Comparison of ENCODE assay signal across 1 cellular context in the genomic region with DNA sequence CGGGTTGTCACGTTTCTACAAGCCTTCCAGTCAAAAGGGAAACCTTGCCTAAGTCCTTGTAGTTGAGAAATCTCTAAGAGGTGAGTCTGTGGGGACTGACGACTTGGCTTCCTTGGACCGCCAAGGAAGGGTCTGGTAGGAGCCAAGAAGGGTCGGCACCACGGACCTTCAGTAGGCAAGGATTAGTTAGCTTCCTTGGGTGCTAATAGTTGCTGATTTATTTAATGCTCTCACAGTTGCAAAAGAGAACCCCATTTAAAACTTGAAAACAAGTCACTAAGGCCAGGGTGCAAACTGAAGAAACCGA.
TF ChIP-seq lines count a peak whose summit lies in the region.

No MANE protein-coding gene starts in this region.

TF ChIP-seq in K562, 482 proteins besides CTCF, POLR2A, EP300 and RAD21:
- TF ChIP-seq ZNF431 (CRISPR knock-in tag; IDR thresholded peaks at IDR 0.05) (0 out of 2 replicates have a peak, but pooled peaks have one; percentile 4), ZNF644 (tag; IDR thresholded peaks at IDR 0.05; ENCODE audit: low read depth) (0 out of 2 replicates have a peak, but pooled peaks have one; percentile 23), ASH1L (IDR thresholded peaks at IDR 0.05; ENCODE audit: borderline replicate concordance, low read depth, partially characterized antibody) (no peak), GABPB2 (CRISPR knock-in tag; conservative IDR thresholded peaks at IDR 0.05) (no peak), UBTF (IDR thresholded peaks at IDR 0.05; ENCODE audit: borderline replicate concordance in 1 of 2, low read depth in 2 of 2, low read length in 2 of 2) (0 out of 4 replicates have a peak, but pooled peaks of 1 of the 2 experiments have one; percentile 4), GABPA (tag; conservative IDR thresholded peaks at IDR 0.05; ENCODE audit: low read depth) (peak; percentile 84), BHLHE40 (IDR thresholded peaks at IDR 0.05; ENCODE audit: low read length) (no peak), ZNF175 (CRISPR knock-in tag; IDR thresholded peaks at IDR 0.05; ENCODE audit: low read depth) (0 out of 2 replicates have a peak, but pooled peaks have one; percentile 11), AFF4 (CRISPR knock-in tag; IDR thresholded peaks at IDR 0.05) (0 out of 2 replicates have a peak, but pooled peaks have one; percentile 6), DPF2 (IDR thresholded peaks at IDR 0.05) (0 out of 2 replicates have a peak, but pooled peaks have one; percentile 20), ARID1B (IDR thresholded peaks at IDR 0.05) (peak; percentile 24; the same call in 1 of the 2 replicates), RAD51 (IDR thresholded peaks at IDR 0.05; ENCODE audit: borderline replicate concordance, low read depth) (no peak), SMARCE1 (IDR thresholded peaks at IDR 0.05) (peak; percentile 47; the same call in 1 of the 2 replicates), HLTF (IDR thresholded peaks at IDR 0.05) (0 out of 2 replicates have a peak, but pooled peaks have one; percentile 4), ZNF395 (CRISPR knock-in tag; IDR thresholded peaks at IDR 0.05) (0 out of 2 replicates have a peak, but pooled peaks have one; percentile 10), HMBOX1 (IDR thresholded peaks at IDR 0.05) (0 out of 2 replicates have a peak, but pooled peaks have one; percentile 13), NFRKB (IDR thresholded peaks at IDR 0.05; ENCODE audit: low read depth) (0 out of 2 replicates have a peak, but pooled peaks have one; percentile 47), WHSC1 (IDR thresholded peaks at IDR 0.05; ENCODE audit: low read length) (no peak), NR2C2 (CRISPR knock-in tag; IDR thresholded peaks at IDR 0.05) (no peak), NR2C2 (tag; IDR thresholded peaks at IDR 0.05) (peak; percentile 88), EHMT2 (IDR thresholded peaks at IDR 0.05) (peak; percentile 87; the same call in 1 of the 2 replicates), SLC30A9 (CRISPR knock-in tag; IDR thresholded peaks at IDR 0.05) (no peak), CEBPB (tag; IDR thresholded peaks at IDR 0.05) (0 out of 2 replicates have a peak, but pooled peaks have one; percentile 37), FOXP1 (CRISPR knock-in tag; IDR thresholded peaks at IDR 0.05) (0 out of 2 replicates have a peak, but pooled peaks have one; percentile 14), BCOR (IDR thresholded peaks at IDR 0.05) (no peak), LEF1 (IDR thresholded peaks at IDR 0.05) (0 out of 2 replicates have a peak, but pooled peaks have one; percentile 24), ZKSCAN8 (CRISPR knock-in tag; IDR thresholded peaks at IDR 0.05) (no peak), CBX8 (IDR thresholded peaks at IDR 0.05; ENCODE audit: borderline replicate concordance, extremely low read depth, low read depth, low read length, poor library complexity, severe bottlenecking) (no peak), ZBTB1 (CRISPR knock-in tag; IDR thresholded peaks at IDR 0.05; ENCODE audit: borderline replicate concordance, low read depth) (no peak), CC2D1A (IDR thresholded peaks at IDR 0.05) (0 out of 2 replicates have a peak, but pooled peaks have one; percentile 46), PML (IDR thresholded peaks at IDR 0.05; ENCODE audit: low read length) (0 out of 2 replicates have a peak, but pooled peaks have one; percentile 23), TAF7 (tag; IDR thresholded peaks at IDR 0.05) (peak; percentile 48; the same call in 1 of the 2 replicates), POLR2AphosphoS5 (IDR thresholded peaks at IDR 0.05; ENCODE audit: control insufficient read depth, insufficient read depth, low read depth, low read length) (no peak)
- TF ChIP-seq, protein P1, sequence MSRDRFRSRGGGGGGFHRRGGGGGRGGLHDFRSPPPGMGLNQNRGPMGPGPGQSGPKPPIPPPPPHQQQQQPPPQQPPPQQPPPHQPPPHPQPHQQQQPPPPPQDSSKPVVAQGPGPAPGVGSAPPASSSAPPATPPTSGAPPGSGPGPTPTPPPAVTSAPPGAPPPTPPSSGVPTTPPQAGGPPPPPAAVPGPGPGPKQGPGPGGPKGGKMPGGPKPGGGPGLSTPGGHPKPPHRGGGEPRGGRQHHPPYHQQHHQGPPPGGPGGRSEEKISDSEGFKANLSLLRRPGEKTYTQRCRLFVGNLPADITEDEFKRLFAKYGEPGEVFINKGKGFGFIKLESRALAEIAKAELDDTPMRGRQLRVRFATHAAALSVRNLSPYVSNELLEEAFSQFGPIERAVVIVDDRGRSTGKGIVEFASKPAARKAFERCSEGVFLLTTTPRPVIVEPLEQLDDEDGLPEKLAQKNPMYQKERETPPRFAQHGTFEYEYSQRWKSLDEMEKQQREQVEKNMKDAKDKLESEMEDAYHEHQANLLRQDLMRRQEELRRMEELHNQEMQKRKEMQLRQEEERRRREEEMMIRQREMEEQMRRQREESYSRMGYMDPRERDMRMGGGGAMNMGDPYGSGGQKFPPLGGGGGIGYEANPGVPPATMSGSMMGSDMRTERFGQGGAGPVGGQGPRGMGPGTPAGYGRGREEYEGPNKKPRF (IDR thresholded peaks at IDR 0.05; ENCODE audit: low read depth, low read length): no peak
